ENCODE assay signal across 19 cellular contexts in the genomic region with DNA sequence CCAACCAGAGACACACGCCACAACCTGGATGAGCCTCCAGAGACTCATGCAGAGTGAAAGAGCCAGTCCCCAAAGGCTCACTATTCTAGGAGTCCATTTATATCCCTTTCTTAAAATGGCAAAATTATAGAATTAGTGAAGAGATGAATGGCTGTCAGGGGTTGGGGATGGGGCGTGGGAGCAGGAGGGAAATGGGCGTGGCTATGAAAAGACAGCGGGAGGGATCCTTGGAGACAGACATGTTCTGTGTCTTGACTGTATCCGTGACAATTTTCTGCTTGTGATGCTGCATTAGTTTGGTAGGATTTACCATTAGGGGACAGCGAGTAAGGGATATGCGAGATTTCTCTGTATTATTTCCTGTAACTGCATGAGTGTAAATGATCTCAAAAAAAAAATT. TPM values are rescaled to one million over a fixed set of nuclear protein-coding genes. Genes with fewer than 3 reads are reported as not detected.
DNase-seq lines count a peak whose midpoint lies in the region; ATAC-seq lines count a peak whose summit lies in the region.
"Had no signal": no experiment of that assay in that cellular context is flagged by ENCODE, and none has a peak within 500 bp of the region (broad histone marks: within the 10 kb centered on the region; RNA-seq: fewer than 3 reads in every experiment).

No MANE protein-coding gene starts in this region.

- H3K4me1 Mint-ChIP-seq in stimulated activated memory B cell treated with anti-CD40 and anti-IgM and Interleukin-4, amounts not matched to agents 10 μg/mL and 1 μg/mL and 100 μg/mL, for 72 hours = peaks cover 78% of the 10 kb centered on the region

- no peak overlapping the region for H3K27ac ChIP-seq in BLaER1
- H3K27ac ChIP-seq: brain microvascular endothelial cell, HL-60 had no signal

- peaks cover 29% of the 10 kb centered on the region for H3K36me3 Mint-ChIP-seq in stimulated activated memory B cell treated with anti-CD40 and anti-IgM and Interleukin-4, amounts not matched to agents 10 μg/mL and 1 μg/mL and 100 μg/mL, for 72 hours

- H3K4me3 Mint-ChIP-seq in stimulated activated memory B cell treated with anti-CD40 and anti-IgM and Interleukin-4, amounts not matched to agents 10 μg/mL and 1 μg/mL and 100 μg/mL, for 72 hours = no peak overlapping the region
- H3K4me3 Mint-ChIP-seq: activated naive CD8-positive, alpha-beta T cell treated with anti-CD3 and anti-CD28 coated beads for 36 hours; H9; neural crest cell had no signal

- no peak overlapping the region for H3K4me3 ChIP-seq in BLaER1
- H3K4me3 ChIP-seq: smooth muscle cell had no signal

- DNase-seq in NCI-H1436 (lab: John Stamatoyannopoulos, UW) (peak; percentile 72), foreskin melanocyte (peak; percentile 59), mesenteric fat pad (ENCODE audit: low spot score) (no peak), NCI-H1092 (lab: John Stamatoyannopoulos, UW) (no peak)
- DNase-seq: activated naive CD8-positive, alpha-beta T cell treated with anti-CD3 and anti-CD28 coated beads for 36 hours; brain microvascular endothelial cell; glutamatergic neuron; H9; mammary epithelial cell; NCI-H524; SIG-M5 had no signal

- H3K27ac Mint-ChIP-seq in stimulated activated memory B cell treated with anti-CD40 and anti-IgM and Interleukin-4, amounts not matched to agents 10 μg/mL and 1 μg/mL and 100 μg/mL, for 72 hours = peak overlapping the region; percentile 72
- H3K27ac Mint-ChIP-seq: activated naive CD8-positive, alpha-beta T cell treated with anti-CD3 and anti-CD28 coated beads for 36 hours had no signal

- no peaks in the 10 kb centered on the region for H3K27me3 Mint-ChIP-seq in stimulated activated memory B cell treated with anti-CD40 and anti-IgM and Interleukin-4, amounts not matched to agents 10 μg/mL and 1 μg/mL and 100 μg/mL, for 72 hours
- H3K27me3 Mint-ChIP-seq: activated naive CD8-positive, alpha-beta T cell treated with anti-CD3 and anti-CD28 coated beads for 36 hours had no signal

- H3K36me3 ChIP-seq in BLaER1 = peaks cover 19% of the 10 kb centered on the region
- H3K36me3 ChIP-seq: brain microvascular endothelial cell had no signal

- peak overlapping the region; percentile 62 for H3K4me2 ChIP-seq in BLaER1
- H3K4me2 ChIP-seq: smooth muscle cell had no signal

- H3K9ac ChIP-seq in BLaER1 = no peak overlapping the region

- peaks cover 100% of the 10 kb centered on the region for H4K20me1 ChIP-seq in BLaER1

- no peaks in the 10 kb centered on the region for H3K9me3 ChIP-seq in BLaER1

- no peak for ATAC-seq in stimulated activated memory B cell treated with anti-CD40 and anti-IgM and Interleukin-4, amounts not matched to agents 10 μg/mL and 1 μg/mL and 100 μg/mL, for 72 hours
- ATAC-seq in GM19452 (IDR thresholded peaks at IDR 0.05; ENCODE audit: unreplicated experiment) (no peak), HG03280 (IDR thresholded peaks at IDR 0.05; ENCODE audit: unreplicated experiment) (no peak)
- ATAC-seq: esophagus mucosa had no signal

- no peaks in the 10 kb centered on the region for H3K27me3 ChIP-seq in BLaER1
- H3K27me3 ChIP-seq: brain microvascular endothelial cell had no signal

- H3K9me3 Mint-ChIP-seq in stimulated activated memory B cell treated with anti-CD40 and anti-IgM and Interleukin-4, amounts not matched to agents 10 μg/mL and 1 μg/mL and 100 μg/mL, for 72 hours = no peaks in the 10 kb centered on the region
- H3K9me3 Mint-ChIP-seq: activated naive CD8-positive, alpha-beta T cell treated with anti-CD3 and anti-CD28 coated beads for 36 hours; H9; neural crest cell had no signal

- H3K4me1 ChIP-seq in BLaER1 = peaks cover 99% of the 10 kb centered on the region

RNA-seq across cellular contexts. Expression of gene FAM53B, which starts 33.0 kb away (rescaled TPM):
- 35.0 TPM for total RNA-seq in mesenteric fat pad

Comparison
In these comparisons a context has a peak if more than half of its experiments do, and no peak if none do; other contexts are left out.
1. DNase-seq: peak in NCI-H1436 (single experiment) and foreskin melanocyte (single experiment); none in mesenteric fat pad (single experiment) and NCI-H1092 (single experiment).